In genomic region chr6:136669299-136669699, GRCh38 we compare ENCODE assay signal across 11 cellular contexts.
A peak's percentile ranks its signal among the peaks of the same experiment; 100 is the strongest.
DNase-seq lines count a peak whose midpoint lies in the region; TF ChIP-seq lines count a peak whose summit lies in the region.
"Had no signal": no experiment of that assay in that cellular context is flagged by ENCODE, and none has a peak within 500 bp of the region (broad histone marks: within the 10 kb centered on the region; RNA-seq: fewer than 3 reads in every experiment).

No MANE protein-coding gene starts in this region.

- H3K9me3 ChIP-seq in skeletal muscle satellite cell (replicated peaks; ENCODE audit: low read length): no peaks in the 10 kb centered on the region

- no peaks in the 10 kb centered on the region for H3K27me3 ChIP-seq in skeletal muscle satellite cell (ENCODE audit: control insufficient read depth, insufficient read depth, low read length)
- H3K27me3 ChIP-seq: cardiac muscle cell had no signal

- peaks cover 6% of the 10 kb centered on the region for H3K9me3 Mint-ChIP-seq in activated naive CD8-positive, alpha-beta T cell treated with anti-CD3 and anti-CD28 coated beads for 36 hours

- no peak overlapping the region for H3K4me3 Mint-ChIP-seq in activated naive CD8-positive, alpha-beta T cell treated with anti-CD3 and anti-CD28 coated beads for 36 hours

- DNase-seq in HCEC 1CT (peak; percentile 95), SW480 (ENCODE audit: low spot score) (peak; percentile 46), fibroblast of the aortic adventitia (ENCODE audit: low read depth) (peak; percentile 74), NCI-H524 (lab: John Stamatoyannopoulos, UW) (no peak), HEK293T (ENCODE audit: extremely low spot score) (no peak), ecto neural progenitor cell (ENCODE audit: low spot score) (no peak)
- DNase-seq in activated naive CD8-positive, alpha-beta T cell treated with anti-CD3 and anti-CD28 coated beads for 36 hours: no peak
- DNase-seq: activated CD4-positive, alpha-beta T cell treated with anti-CD3 and anti-CD28 coated beads, Interleukin-2, amount 50 U/mL, for 4 hours; NCI-H1436 had no signal

- POLR2A ChIA-PET in HEK293T (lab: Yijun Ruan, JAX): no interaction called here

- peak overlapping the region; percentile 64 for H3K4me2 ChIP-seq in skeletal muscle satellite cell (ENCODE audit: low read length)

- no peak for TF ChIP-seq CTCF in fibroblast of the aortic adventitia (IDR thresholded peaks at IDR 0.05; ENCODE audit: insufficient read depth, low read length)

- CTCF ChIA-PET in HEK293T (lab: Yijun Ruan, JAX): interaction anchor here (0.6 to 0.9 kb wide), 2 partner anchors 21 to 123 kb away, joined by 3 read pairs; partner anchors contain the start of gene MAP3K5

- peaks cover 18% of the 10 kb centered on the region for H3K4me1 ChIP-seq in skeletal muscle satellite cell (ENCODE audit: control insufficient read depth, insufficient read depth, low read length)

- H3K36me3 Mint-ChIP-seq in activated naive CD8-positive, alpha-beta T cell treated with anti-CD3 and anti-CD28 coated beads for 36 hours: peaks cover 13% of the 10 kb centered on the region

- no peaks in the 10 kb centered on the region for H3K4me1 Mint-ChIP-seq in activated naive CD8-positive, alpha-beta T cell treated with anti-CD3 and anti-CD28 coated beads for 36 hours

- no peak overlapping the region for H3K4me3 ChIP-seq in fibroblast of the aortic adventitia (ENCODE audit: low read depth, low read length)
- no peak overlapping the region for H3K4me3 ChIP-seq in skeletal muscle satellite cell (ENCODE audit: low read length)
- H3K4me3 ChIP-seq: cardiac muscle cell had no signal

- H3K27me3 Mint-ChIP-seq in activated naive CD8-positive, alpha-beta T cell treated with anti-CD3 and anti-CD28 coated beads for 36 hours: no peaks in the 10 kb centered on the region

- H3K36me3 ChIP-seq in skeletal muscle satellite cell (ENCODE audit: insufficient read depth, low read length): no peaks in the 10 kb centered on the region
- H3K36me3 ChIP-seq: cardiac muscle cell had no signal

- H3K9ac ChIP-seq in skeletal muscle satellite cell (ENCODE audit: low read depth, low read length): peak overlapping the region; percentile 18

- H3K27ac Mint-ChIP-seq in activated naive CD8-positive, alpha-beta T cell treated with anti-CD3 and anti-CD28 coated beads for 36 hours: no peak overlapping the region

TF ChIP-seq in HEK293T, 16 proteins besides CTCF, POLR2A, EP300 and RAD21:
- TF ChIP-seq CTBP1 (IDR thresholded peaks at IDR 0.05; ENCODE audit: borderline replicate concordance) (no peak), PKNOX1 (IDR thresholded peaks at IDR 0.05) (no peak), FOXA1 (IDR thresholded peaks at IDR 0.05) (no peak), TARDBP (IDR thresholded peaks at IDR 0.05) (no peak)
TF ChIP-seq in HEK293T: peak in this region for 0.

Comparison
In these comparisons a context has a peak if more than half of its experiments do, and no peak if none do; other contexts are left out.
1. DNase-seq: peak in HCEC 1CT (single experiment), SW480 (single experiment) and fibroblast of the aortic adventitia (single experiment); none in activated naive CD8-positive, alpha-beta T cell treated with anti-CD3 and anti-CD28 coated beads for 36 hours (single experiment), NCI-H524 (0 of 2), HEK293T (single experiment) and ecto neural progenitor cell (single experiment).